In the genomic region with DNA sequence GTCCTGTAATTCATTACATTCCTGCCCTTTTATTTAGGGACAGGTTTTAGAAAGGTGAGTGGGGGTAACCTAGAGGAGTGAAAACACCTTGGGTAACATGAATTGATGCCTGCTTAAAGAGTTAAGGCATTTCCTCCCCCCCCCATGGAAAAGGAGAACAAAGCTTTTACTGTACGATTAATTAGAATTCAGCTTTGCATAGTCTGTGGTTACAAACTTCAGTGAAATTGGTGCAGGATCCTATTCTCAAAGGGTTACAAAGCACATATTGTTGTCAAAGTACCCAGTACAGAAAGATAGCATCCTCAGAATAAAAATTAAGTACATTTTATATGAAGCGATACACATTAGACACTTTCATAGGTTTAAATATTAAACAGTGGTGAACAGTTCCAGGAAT, we compare ENCODE assay signal across 21 cellular contexts.
DNase-seq lines count a peak whose midpoint lies in the region; ATAC-seq, FAIRE-seq and TF ChIP-seq lines count a peak whose summit lies in the region.
"Had no signal": no experiment of that assay in that cellular context is flagged by ENCODE, and none has a peak within 500 bp of the region (broad histone marks: within the 10 kb centered on the region; RNA-seq: fewer than 3 reads in every experiment).

No MANE protein-coding gene starts in this region.

- no peak for FAIRE-seq in A549 (lab: Jason Lieb, UNC)

- peak overlapping the region; percentile 29; the same call in 2 of the 3 replicates for H3K4me2 ChIP-seq in A549
- H3K4me2 ChIP-seq: BLaER1 treated with 17β-estradiol and CSF1 and Interleukin-3, amounts not matched to agents 10 nM and 100 nM had no signal

- H3K9me3 ChIP-seq in A549, result no peaks in the 10 kb centered on the region
- H3K9me3 ChIP-seq: SJCRH30 had no signal

- DNase-seq in A549 (ENCODE audit: low read depth in 1 of 2, low spot score in 1 of 2) (no peak), RPMI7951 (ENCODE audit: low read depth) (peak; percentile 24), pons (ENCODE audit: low spot score) (peak; percentile 89), AG08396 (ENCODE audit: low spot score) (no peak), H4 (ENCODE audit: low spot score) (no peak), NCI-H2081 treated with DMSO at 0.1 percent for 48 hours (lab: John Stamatoyannopoulos, UW) (no peak), iPS-NIHi7 (ENCODE audit: extremely low spot score) (no peak)
- DNase-seq: 8988T, GOT3, IMR-90, Kasumi-1, MM.1S, NCI-H1105, NCI-H1694 treated with DMSO at 0.1 percent for 48 hours, NCI-H446, NCI-H82, PC-3, SW 1271 had no signal

- no peak overlapping the region for H3K4me3 ChIP-seq in A549
- H3K4me3 ChIP-seq: BLaER1 treated with 17β-estradiol and CSF1 and Interleukin-3, amounts not matched to agents 10 nM and 100 nM; SJCRH30 had no signal

- H3K4me1 ChIP-seq in A549, result peaks cover 37% of the 10 kb centered on the region
- H3K4me1 ChIP-seq: SJCRH30 had no signal

- 54% methylated on average over 2 of the region's 2 CpGs for WGBS in A549 (ENCODE audit: missing lambda C conversion rate)

- CTCF ChIA-PET in A549 (lab: Yijun Ruan, JAX), result interaction anchor here (9.9 kb wide), 1 partner anchor 277 kb away, joined by 128 read pairs; no protein-coding TSS in a partner anchor

- no peak for TF ChIP-seq EP300 in A549 (IDR thresholded peaks at IDR 0.05)

- TF ChIP-seq CTCF in A549 (IDR thresholded peaks at IDR 0.05), result no peak

- POLR2A ChIA-PET in A549 (lab: Yijun Ruan, JAX), result no interaction called here

- H3K27ac ChIP-seq in A549, result peak overlapping the region; percentile 32 to 40; a peak in 2 of 6 replicates
- peak overlapping the region; percentile 80 for H3K27ac ChIP-seq in cingulate gyrus (ENCODE audit: low read depth, low read length)
- H3K27ac ChIP-seq: BLaER1 treated with 17β-estradiol and CSF1 and Interleukin-3, amounts not matched to agents 10 nM and 100 nM; SJCRH30 had no signal

- ATAC-seq in A549, result no peak
- ATAC-seq: PC-3 had no signal

- no peak for TF ChIP-seq RAD21 in A549 (conservative IDR thresholded peaks at IDR 0.05 in 1 of 2, IDR thresholded peaks at IDR 0.05 in 1 of 2)

- no peak for TF ChIP-seq POLR2A in A549 (IDR thresholded peaks at IDR 0.05; ENCODE audit: low read length)

TF ChIP-seq in A549, 52 proteins besides CTCF, POLR2A, EP300 and RAD21:
- TF ChIP-seq ZNF302 (CRISPR knock-in tag; IDR thresholded peaks at IDR 0.05), result no peak
- TF ChIP-seq, protein P1, sequence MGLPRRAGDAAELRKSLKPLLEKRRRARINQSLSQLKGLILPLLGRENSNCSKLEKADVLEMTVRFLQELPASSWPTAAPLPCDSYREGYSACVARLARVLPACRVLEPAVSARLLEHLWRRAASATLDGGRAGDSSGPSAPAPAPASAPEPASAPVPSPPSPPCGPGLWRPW (IDR thresholded peaks at IDR 0.05), result no peak
- TF ChIP-seq HOXA7 (CRISPR knock-in tag; IDR thresholded peaks at IDR 0.05), result no peak

Comparison
In these comparisons a context has a peak if more than half of its experiments do, and no peak if none do; other contexts are left out.
1. DNase-seq: peak in RPMI7951 (single experiment) and pons (single experiment); none in A549 (0 of 2), AG08396 (single experiment), H4 (single experiment), NCI-H2081 treated with DMSO at 0.1 percent for 48 hours (single experiment) and iPS-NIHi7 (single experiment).